8 cellular contexts compared by ENCODE assay signal in the genomic region with DNA sequence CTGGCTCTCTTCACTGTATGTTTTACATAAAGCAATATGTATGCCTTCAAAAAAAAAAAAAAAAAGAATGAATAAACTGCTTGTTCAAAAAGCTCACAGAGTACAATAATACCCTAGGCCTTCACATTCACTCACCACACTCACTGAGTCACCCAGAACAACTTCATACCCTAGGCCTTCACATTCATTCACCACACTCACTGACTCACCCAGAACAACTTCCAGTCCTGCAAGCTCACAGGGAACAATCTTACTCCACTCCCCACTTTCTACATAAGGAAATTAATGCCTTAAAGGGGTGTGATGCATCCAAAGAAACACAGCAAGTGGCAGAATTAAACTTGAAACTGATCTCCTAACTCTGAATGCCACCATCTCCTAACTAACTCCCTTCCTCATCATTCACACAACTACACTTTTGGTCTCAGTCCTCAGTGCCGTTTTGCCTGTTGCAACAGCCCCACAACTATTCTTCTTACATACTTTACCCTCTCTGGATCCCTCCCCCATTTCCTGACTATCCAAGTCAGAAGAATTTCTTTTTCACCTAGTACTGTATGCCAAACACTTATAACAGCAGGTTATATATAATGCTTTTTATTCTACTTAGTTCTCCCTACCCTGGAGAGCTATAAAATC. TPM values are rescaled to one million over a fixed set of nuclear protein-coding genes. Genes with fewer than 3 reads are reported as not detected.
DNase-seq lines count a peak whose midpoint lies in the region; ATAC-seq and TF ChIP-seq lines count a peak whose summit lies in the region.
"Had no signal": no experiment of that assay in that cellular context is flagged by ENCODE, and none has a peak within 500 bp of the region (broad histone marks: within the 10 kb centered on the region; RNA-seq: fewer than 3 reads in every experiment).

No MANE protein-coding gene starts in this region.

- no peak overlapping the region for H3K23ac ChIP-seq in trophoblast cell (ENCODE audit: low read length)

- DNase-seq in GM23248 (peak; percentile 95), PC-3 (peak; percentile 88), epithelial cell of proximal tubule (ENCODE audit: low read depth) (peak; percentile 92), trophoblast cell (peak; percentile 22 to 54)
- DNase-seq in activated CD4-positive, alpha-beta T cell treated with anti-CD3 and anti-CD28 coated beads, Interleukin-2, amount 10 ng/mL, durations not matched to agents 7 days and 5 days, result no peak
- no peak for DNase-seq in stimulated activated naive B cell treated with anti-CD40 and anti-IgM and Interleukin-4, amounts not matched to agents 10 μg/mL and 1 μg/mL and 100 μg/mL, for 72 hours
- DNase-seq: activated T-cell treated with anti-CD3 and anti-CD28 coated beads for 4 hours had no signal

- peak overlapping the region; percentile 60 for H3K4me3 ChIP-seq in GM23248
- H3K4me3 ChIP-seq in PC-3 (ENCODE audit: low read length), result peak overlapping the region; percentile 28; the same call in 1 of the 2 replicates
- H3K4me3 ChIP-seq in epithelial cell of proximal tubule (ENCODE audit: low read depth, low read length), result no peak overlapping the region
- H3K4me3 ChIP-seq in trophoblast cell (ENCODE audit: low read depth, low read length), result no peak overlapping the region

- no peaks in the 10 kb centered on the region for H3K9me2 ChIP-seq in GM23248 (ENCODE audit: insufficient read depth)
- H3K9me2 ChIP-seq in PC-3 (replicated peaks; ENCODE audit: low read length), result no peaks in the 10 kb centered on the region

- H3K27me3 ChIP-seq in GM23248 (replicated peaks; ENCODE audit: insufficient read depth) (no peaks in the 10 kb centered on the region), PC-3 (ENCODE audit: low read length) (no peaks in the 10 kb centered on the region), trophoblast cell (ENCODE audit: insufficient read depth, low read length) (no peaks in the 10 kb centered on the region)

- no peak overlapping the region for H3K18ac ChIP-seq in trophoblast cell (ENCODE audit: low read length)

- peaks cover 3% of the 10 kb centered on the region for H3K27me3 Mint-ChIP-seq in activated CD4-positive, alpha-beta T cell treated with anti-CD3 and anti-CD28 coated beads, Interleukin-2, amount 10 ng/mL, durations not matched to agents 7 days and 5 days
- no peaks in the 10 kb centered on the region for H3K27me3 Mint-ChIP-seq in stimulated activated naive B cell treated with anti-CD40 and anti-IgM and Interleukin-4, amounts not matched to agents 10 μg/mL and 1 μg/mL and 100 μg/mL, for 72 hours

- peaks cover 14% of the 10 kb centered on the region for H3K4me1 ChIP-seq in GM23248 (ENCODE audit: insufficient read depth)
- peaks cover 54% of the 10 kb centered on the region for H3K4me1 ChIP-seq in PC-3 (ENCODE audit: insufficient read depth, low read length)
- H3K4me1 ChIP-seq in trophoblast cell (ENCODE audit: control insufficient read depth in 1 of 2, insufficient read depth in 2 of 2, low read length in 2 of 2), result peaks cover 0 to 2% of the 10 kb centered on the region in 2 experiments

- BruUV-seq in PC-3 (replicated peaks; lab: Mats Ljungman, UMichigan), result no TSS peak

- H2AK5ac ChIP-seq in trophoblast cell (ENCODE audit: low read length), result no peak overlapping the region

- no peak overlapping the region for H2BK5ac ChIP-seq in trophoblast cell (ENCODE audit: low read depth, low read length, poor library complexity)

- no peak overlapping the region for H3K27ac Mint-ChIP-seq in activated CD4-positive, alpha-beta T cell treated with anti-CD3 and anti-CD28 coated beads, Interleukin-2, amount 10 ng/mL, durations not matched to agents 7 days and 5 days
- no peak overlapping the region for H3K27ac Mint-ChIP-seq in stimulated activated naive B cell treated with anti-CD40 and anti-IgM and Interleukin-4, amounts not matched to agents 10 μg/mL and 1 μg/mL and 100 μg/mL, for 72 hours

- TF ChIP-seq CTCF in PC-3 (conservative IDR thresholded peaks at IDR 0.05; ENCODE audit: low read depth, low read length) (no peak), epithelial cell of proximal tubule (conservative IDR thresholded peaks at IDR 0.05; ENCODE audit: low read depth, low read length) (no peak)

- POLR2A ChIA-PET in PC-3 (lab: Charles Lee; ENCODE audit: unreplicated experiment), result interaction anchor here (0.6 kb wide), 1 partner anchor 15 kb away, joined by 12 read pairs; no protein-coding TSS in a partner anchor
- POLR2A ChIA-PET in activated CD4-positive, alpha-beta T cell treated with anti-CD3 and anti-CD28 coated beads, Interleukin-2, amount 10 ng/mL, durations not matched to agents 7 days and 5 days (lab: Charles Lee), result no interaction called here

- H3K4ac ChIP-seq in trophoblast cell (ENCODE audit: low read depth, low read length), result no peak overlapping the region

- no peak overlapping the region for H3K14ac ChIP-seq in trophoblast cell (ENCODE audit: low read length)

- H4K91ac ChIP-seq in trophoblast cell (ENCODE audit: low read depth, low read length), result no peak overlapping the region

- H2BK120ac ChIP-seq in trophoblast cell (ENCODE audit: insufficient read depth, low read length, poor library complexity), result no peak overlapping the region

- intact Hi-C loops in PC-3 (cut with micrococcal nuclease), result loop anchor here (5.0 kb wide), 1 partner anchor 38 kb away; no protein-coding TSS in a partner anchor

- CTCF ChIA-PET in PC-3 (lab: Charles Lee), result interaction anchor here (0.6 to 0.7 kb wide), 2 partner anchors 10 to 309 kb away, joined by 3 read pairs; no protein-coding TSS in a partner anchor
- CTCF ChIA-PET in activated CD4-positive, alpha-beta T cell treated with anti-CD3 and anti-CD28 coated beads, Interleukin-2, amount 10 ng/mL, durations not matched to agents 7 days and 5 days (lab: Charles Lee), result interaction anchor here (0.6 kb wide), 1 partner anchor 181 kb away, joined by 5 read pairs; no protein-coding TSS in a partner anchor

- no peak overlapping the region for H3K4me3 Mint-ChIP-seq in activated CD4-positive, alpha-beta T cell treated with anti-CD3 and anti-CD28 coated beads, Interleukin-2, amount 10 ng/mL, durations not matched to agents 7 days and 5 days
- H3K4me3 Mint-ChIP-seq in stimulated activated naive B cell treated with anti-CD40 and anti-IgM and Interleukin-4, amounts not matched to agents 10 μg/mL and 1 μg/mL and 100 μg/mL, for 72 hours, result no peak overlapping the region

- 4 to 9% methylated on average over 1 of the region's 1 CpG for WGBS in GM23248 (ENCODE audit: low coverage in 1 of 2, low lambda C conversion rate in 2 of 2, missing lambda C conversion rate in 2 of 2), 2 experiments
- no CpG with 5 or more reads among the region's 1 CpG for WGBS in trophoblast cell (ENCODE audit: extremely low coverage, insufficient coverage, insufficient read length)

- no peak overlapping the region for H4K12ac ChIP-seq in trophoblast cell (ENCODE audit: low read depth, low read length)

- no peaks in the 10 kb centered on the region for H3K36me3 ChIP-seq in GM23248 (ENCODE audit: low read depth)
- H3K36me3 ChIP-seq in PC-3 (ENCODE audit: low read depth, low read length), result no peaks in the 10 kb centered on the region
- peaks cover 8 to 14% of the 10 kb centered on the region in 2 experiments for H3K36me3 ChIP-seq in trophoblast cell (ENCODE audit: control insufficient read depth in 1 of 2, insufficient read depth in 2 of 2, low read length in 2 of 2)

- H2AFZ ChIP-seq in GM23248 (peak overlapping the region; percentile 66), PC-3 (ENCODE audit: low read length) (no peak overlapping the region), trophoblast cell (ENCODE audit: insufficient read depth, low read length, poor library complexity) (no peak overlapping the region)

- no peaks in the 10 kb centered on the region for H3K36me3 Mint-ChIP-seq in activated CD4-positive, alpha-beta T cell treated with anti-CD3 and anti-CD28 coated beads, Interleukin-2, amount 10 ng/mL, durations not matched to agents 7 days and 5 days (ENCODE audit: low read depth)
- no peaks in the 10 kb centered on the region for H3K36me3 Mint-ChIP-seq in stimulated activated naive B cell treated with anti-CD40 and anti-IgM and Interleukin-4, amounts not matched to agents 10 μg/mL and 1 μg/mL and 100 μg/mL, for 72 hours

- H3K9me3 ChIP-seq in GM23248 (ENCODE audit: low read depth), result no peaks in the 10 kb centered on the region
- no peaks in the 10 kb centered on the region for H3K9me3 ChIP-seq in PC-3 (ENCODE audit: low read length)
- H3K9me3 ChIP-seq in trophoblast cell (ENCODE audit: insufficient read depth, low read depth, low read length), result peaks cover 3% of the 10 kb centered on the region

- peaks cover 3% of the 10 kb centered on the region for H3K9me3 Mint-ChIP-seq in activated CD4-positive, alpha-beta T cell treated with anti-CD3 and anti-CD28 coated beads, Interleukin-2, amount 10 ng/mL, durations not matched to agents 7 days and 5 days
- peaks cover 0 to 2% of the 10 kb centered on the region in 2 donors for H3K9me3 Mint-ChIP-seq in stimulated activated naive B cell treated with anti-CD40 and anti-IgM and Interleukin-4, amounts not matched to agents 10 μg/mL and 1 μg/mL and 100 μg/mL, for 72 hours

- no peaks in the 10 kb centered on the region for H3K79me2 ChIP-seq in GM23248 (ENCODE audit: insufficient read depth)
- H3K79me2 ChIP-seq in PC-3 (ENCODE audit: low read length), result no peaks in the 10 kb centered on the region
- H3K79me2 ChIP-seq in trophoblast cell (ENCODE audit: control insufficient read depth, insufficient read depth, low read length, poor library complexity), result no peaks in the 10 kb centered on the region

- H3K79me1 ChIP-seq in trophoblast cell (ENCODE audit: low read length), result peaks cover 1% of the 10 kb centered on the region

- in situ Hi-C loops in GM23248 (cut with MboI), result no loop called here

- H2BK12ac ChIP-seq in trophoblast cell (ENCODE audit: low read length), result no peak overlapping the region

- H4K20me1 ChIP-seq in GM23248 (ENCODE audit: insufficient read depth) (no peaks in the 10 kb centered on the region), PC-3 (ENCODE audit: low read length) (no peaks in the 10 kb centered on the region)

- H3K4me2 ChIP-seq in GM23248 (ENCODE audit: unreplicated experiment) (peak overlapping the region; percentile 78), PC-3 (ENCODE audit: low read length) (peak overlapping the region; percentile 73), trophoblast cell (ENCODE audit: low read length) (peak overlapping the region; percentile 40)

- H3K27ac ChIP-seq in GM23248 (peak overlapping the region; percentile 79), PC-3 (ENCODE audit: low read length) (peak overlapping the region; percentile 95), trophoblast cell (ENCODE audit: low read depth, low read length) (peak overlapping the region; percentile 51)

- H3K4me1 Mint-ChIP-seq in activated CD4-positive, alpha-beta T cell treated with anti-CD3 and anti-CD28 coated beads, Interleukin-2, amount 10 ng/mL, durations not matched to agents 7 days and 5 days, result peaks cover 5% of the 10 kb centered on the region
- H3K4me1 Mint-ChIP-seq in stimulated activated naive B cell treated with anti-CD40 and anti-IgM and Interleukin-4, amounts not matched to agents 10 μg/mL and 1 μg/mL and 100 μg/mL, for 72 hours, result no peaks in the 10 kb centered on the region

- no peak overlapping the region for H4K8ac ChIP-seq in trophoblast cell (ENCODE audit: low read depth, low read length)

- H3K9ac ChIP-seq in GM23248 (peak overlapping the region; percentile 45), PC-3 (ENCODE audit: low read length) (peak overlapping the region; percentile 56), trophoblast cell (ENCODE audit: low read length) (no peak overlapping the region)

- ATAC-seq in PC-3 (peak; percentile 70), HG03280 (IDR thresholded peaks at IDR 0.05; ENCODE audit: unreplicated experiment) (no peak)
- no peak for ATAC-seq in stimulated activated naive B cell treated with anti-CD40 and anti-IgM and Interleukin-4, amounts not matched to agents 10 μg/mL and 1 μg/mL and 100 μg/mL, for 72 hours (replicated peaks)

- H3F3A ChIP-seq in GM23248 (ENCODE audit: insufficient read depth) (peaks cover 18% of the 10 kb centered on the region), PC-3 (ENCODE audit: low read length, unreplicated experiment) (peaks cover 6% of the 10 kb centered on the region)

RNA-seq across cellular contexts. Expression of gene NHSL1, which starts 34.2 kb away (rescaled TPM):
- total RNA-seq in GM23248 (2014; rRNA removed; shearing (Covaris generic)), result 6.2 and 9.4 TPM in 2 replicates
- 3.3 and 3.4 TPM in 2 replicates for polyA plus RNA-seq in GM23248 (2016; fragmentation: Nextera tagmentation; extraction: Ambion mirVana)
- 4.8 and 6.1 TPM in 2 replicates for total RNA-seq in PC-3 (2014; rRNA removed)
- 3.5 and 4.0 TPM in 2 replicates for total RNA-seq in epithelial cell of proximal tubule
- polyA plus RNA-seq in trophoblast cell (2013), result 42.0 and 43.5 TPM in 2 replicates
- under 1 TPM; 0.22 to 0.54 TPM for total RNA-seq in activated CD4-positive, alpha-beta T cell treated with anti-CD3 and anti-CD28 coated beads, Interleukin-2, amount 10 ng/mL, durations not matched to agents 7 days and 5 days

Comparison
In these comparisons a context has a peak if more than half of its experiments do, and no peak if none do; other contexts are left out.
1. DNase-seq: peak in GM23248 (single experiment), PC-3 (single experiment), epithelial cell of proximal tubule (single experiment) and trophoblast cell (2 of 2); none in activated CD4-positive, alpha-beta T cell treated with anti-CD3 and anti-CD28 coated beads, Interleukin-2, amount 10 ng/mL, durations not matched to agents 7 days and 5 days (single experiment) and stimulated activated naive B cell treated with anti-CD40 and anti-IgM and Interleukin-4, amounts not matched to agents 10 μg/mL and 1 μg/mL and 100 μg/mL, for 72 hours (single experiment).
2. H3K4me3 ChIP-seq: peak in GM23248 (single experiment) and PC-3 (single experiment); none in epithelial cell of proximal tubule (single experiment) and trophoblast cell (single experiment).
3. Peak in every context shown above with its lines, with median percentiles within 50 percentile points of each other: H3K27ac ChIP-seq and H3K4me2 ChIP-seq.